ENCODE assay signal across 21 cellular contexts in the genomic region with DNA sequence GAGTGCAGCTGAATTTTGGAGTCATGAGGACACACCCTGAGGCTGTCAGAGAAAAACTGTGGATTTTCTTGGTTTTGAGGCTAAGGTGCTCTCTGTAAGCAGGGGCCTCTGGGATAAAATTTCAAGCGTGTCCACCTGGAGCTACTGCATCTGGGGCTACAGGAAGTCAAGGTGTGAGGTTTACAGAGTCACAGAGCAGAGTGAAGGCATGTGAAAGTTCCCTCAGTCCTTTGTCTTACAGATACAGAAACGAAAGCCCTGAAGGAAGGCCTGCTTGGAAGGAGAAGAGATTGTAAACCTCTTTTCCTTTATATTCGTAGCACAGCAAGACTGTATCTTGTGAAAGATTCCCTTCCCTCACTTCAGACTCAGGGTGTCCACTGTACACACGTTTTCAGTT.
DNase-seq lines count a peak whose midpoint lies in the region; ATAC-seq, FAIRE-seq and TF ChIP-seq lines count a peak whose summit lies in the region.
"Had no signal": no experiment of that assay in that cellular context is flagged by ENCODE, and none has a peak within 500 bp of the region (broad histone marks: within the 10 kb centered on the region; RNA-seq: fewer than 3 reads in every experiment).

No MANE protein-coding gene starts in this region.

- peaks cover 17% of the 10 kb centered on the region for H3K27me3 Mint-ChIP-seq in GM23338 (ENCODE audit: insufficient read depth, low read depth, poor library complexity)

- no peaks in the 10 kb centered on the region for H3K9me2 ChIP-seq in GM23338 (ENCODE audit: insufficient read depth)

- no peaks in the 10 kb centered on the region for H3K79me2 ChIP-seq in GM23338 (replicated peaks; ENCODE audit: insufficient read depth)

- no peaks in the 10 kb centered on the region for H3K36me3 ChIP-seq in GM23338 (ENCODE audit: insufficient read depth)
- H3K36me3 ChIP-seq in esophagus muscularis mucosa = no peaks in the 10 kb centered on the region
- no peaks in the 10 kb centered on the region for H3K36me3 ChIP-seq in neuronal stem cell (replicated peaks in 1 of 2; ENCODE audit: control insufficient read depth in 2 of 2, insufficient read depth in 2 of 2, low read length in 2 of 2)
- H3K36me3 ChIP-seq: BE2C had no signal

- no peak overlapping the region for H2BK12ac ChIP-seq in neuronal stem cell (ENCODE audit: low read length)

- no peak for FAIRE-seq in A549 (lab: Jason Lieb, UNC)
- FAIRE-seq: A204.1, GM12892, GM19239 had no signal

- no peak for TF ChIP-seq POLR2A in A549 (IDR thresholded peaks at IDR 0.05; ENCODE audit: low read length)
- no peak for TF ChIP-seq POLR2A in esophagus muscularis mucosa (IDR thresholded peaks at IDR 0.05; ENCODE audit: low read depth)

- H2AK5ac ChIP-seq in neuronal stem cell (ENCODE audit: low read depth, low read length) = no peak overlapping the region

- no peaks in the 10 kb centered on the region for H4K20me1 ChIP-seq in GM23338 (replicated peaks; ENCODE audit: insufficient read depth)

- H3K18ac ChIP-seq in neuronal stem cell (ENCODE audit: low read length) = no peak overlapping the region

- no peaks in the 10 kb centered on the region for H3F3A ChIP-seq in GM23338 (replicated peaks; ENCODE audit: low read depth)

- no peak for TF ChIP-seq CTCF in A549 (IDR thresholded peaks at IDR 0.05)
- TF ChIP-seq CTCF in GM23338 (conservative IDR thresholded peaks at IDR 0.05; ENCODE audit: low read depth in 2 of 2) = no peak
- no peak for TF ChIP-seq CTCF in esophagus muscularis mucosa (IDR thresholded peaks at IDR 0.05)

- H3K27ac ChIP-seq in A549 = peak overlapping the region; percentile 40 to 69; a peak in 5 of 6 replicates
- no peak overlapping the region for H3K27ac ChIP-seq in GM23338 (ENCODE audit: low read depth)
- H3K27ac ChIP-seq in esophagus muscularis mucosa (replicated peaks in 1 of 4) = no peak overlapping the region
- no peak overlapping the region for H3K27ac ChIP-seq in neuronal stem cell (replicated peaks; ENCODE audit: low read length)
- H3K27ac ChIP-seq: C4-2B, GM23248, HL-60 had no signal

- ATAC-seq in A549 = no peak
- peak; percentile 50 for ATAC-seq in GM23338
- ATAC-seq in HG03108 (IDR thresholded peaks at IDR 0.05; ENCODE audit: unreplicated experiment) = no peak
- ATAC-seq in GM18867 (IDR thresholded peaks at IDR 0.05; ENCODE audit: unreplicated experiment) = no peak

- H3K9me3 ChIP-seq in A549 (no peaks in the 10 kb centered on the region), esophagus muscularis mucosa (no peaks in the 10 kb centered on the region), neuronal stem cell (replicated peaks in 1 of 2; ENCODE audit: control insufficient read depth in 2 of 2, insufficient read depth in 1 of 2, low read depth in 1 of 2, low read length in 2 of 2) (peaks cover 0 to 1% of the 10 kb centered on the region in 2 donors)
- H3K9me3 ChIP-seq: BE2C had no signal

- 61% methylated on average over 4 of the region's 4 CpGs for WGBS in A549 (ENCODE audit: missing lambda C conversion rate)
- 89% methylated on average over 4 of the region's 4 CpGs for WGBS in esophagus muscularis mucosa
- no CpG with 5 or more reads among the region's 4 CpGs for WGBS in neuronal stem cell (ENCODE audit: extremely low coverage in 2 of 2, insufficient read length in 2 of 2, insufficient replicate concordance in 1 of 2), 2 donors

- intact Hi-C loops in esophagus muscularis mucosa (cut with DNase I) = no loop called here

- no peak overlapping the region for H3K14ac ChIP-seq in neuronal stem cell (ENCODE audit: low read length)

- H3K36me3 Mint-ChIP-seq in GM23338 (ENCODE audit: low read depth) = no peaks in the 10 kb centered on the region
- H3K36me3 Mint-ChIP-seq: CD4-positive, alpha-beta memory T cell had no signal

- no peaks in the 10 kb centered on the region for H3K9me3 Mint-ChIP-seq in GM23338
- H3K9me3 Mint-ChIP-seq: CD4-positive, alpha-beta memory T cell; H9 had no signal

- H3K27ac Mint-ChIP-seq in GM23338 = no peak overlapping the region
- H3K27ac Mint-ChIP-seq: CD4-positive, alpha-beta memory T cell; H9 had no signal

- TF ChIP-seq RAD21 in A549 (conservative IDR thresholded peaks at IDR 0.05 in 1 of 2, IDR thresholded peaks at IDR 0.05 in 1 of 2) = no peak

- peaks cover 30% of the 10 kb centered on the region for H3K4me1 Mint-ChIP-seq in GM23338
- H3K4me1 Mint-ChIP-seq: CD4-positive, alpha-beta memory T cell had no signal

- H3K27me3 ChIP-seq in GM23338 (ENCODE audit: insufficient read depth) = no peaks in the 10 kb centered on the region
- H3K27me3 ChIP-seq in esophagus muscularis mucosa = no peaks in the 10 kb centered on the region
- H3K27me3 ChIP-seq in neuronal stem cell (ENCODE audit: control insufficient read depth in 3 of 3, insufficient read depth in 3 of 3, low read depth in 1 of 3, low read length in 3 of 3) = no peaks in the 10 kb centered on the region
- H3K27me3 ChIP-seq: BE2C had no signal

- CTCF ChIA-PET in A549 (lab: Yijun Ruan, JAX) = no interaction called here

- H2BK120ac ChIP-seq in neuronal stem cell (ENCODE audit: low read depth, low read length) = no peak overlapping the region

- H3K9ac ChIP-seq in neuronal stem cell (ENCODE audit: low read depth, low read length, poor library complexity) = no peak overlapping the region
- H3K9ac ChIP-seq: GM23248 had no signal

- H3K4me2 ChIP-seq in A549 (no peak overlapping the region; the same call in 2 of the 3 replicates), GM23338 (no peak overlapping the region), neuronal stem cell (ENCODE audit: insufficient read depth, low read length, poor library complexity, severe bottlenecking) (no peak overlapping the region)

- no peak overlapping the region for H4K8ac ChIP-seq in neuronal stem cell (ENCODE audit: low read depth, low read length)

- peak overlapping the region; percentile 88 for H2AFZ ChIP-seq in GM23338
- no peak overlapping the region for H2AFZ ChIP-seq in neuronal stem cell (ENCODE audit: low read length)
- H2AFZ ChIP-seq: GM23248 had no signal

- POLR2A ChIA-PET in A549 (lab: Yijun Ruan, JAX) = no interaction called here

- H3K4me1 ChIP-seq in A549 (peaks cover 14% of the 10 kb centered on the region), GM23338 (ENCODE audit: insufficient read depth) (peaks cover 21% of the 10 kb centered on the region), esophagus muscularis mucosa (no peaks in the 10 kb centered on the region), neuronal stem cell (ENCODE audit: control insufficient read depth in 2 of 2, insufficient read depth in 1 of 2, low read depth in 1 of 2, low read length in 2 of 2) (peaks cover 28 to 32% of the 10 kb centered on the region in 2 donors)
- H3K4me1 ChIP-seq: BE2C had no signal

- H3K4me3 ChIP-seq in A549 (no peak overlapping the region), GM23338 (no peak overlapping the region), esophagus muscularis mucosa (no peak overlapping the region), neuronal stem cell (ENCODE audit: low read length in 2 of 2) (no peak overlapping the region)
- H3K4me3 ChIP-seq: GM23248 had no signal

- H2BK5ac ChIP-seq in neuronal stem cell (ENCODE audit: low read length) = no peak overlapping the region

- no peak for TF ChIP-seq EP300 in A549 (IDR thresholded peaks at IDR 0.05)
- TF ChIP-seq EP300 in esophagus muscularis mucosa (IDR thresholded peaks at IDR 0.05) = no peak

- H4K91ac ChIP-seq in neuronal stem cell (ENCODE audit: low read depth, low read length, poor library complexity) = no peak overlapping the region

- no peak overlapping the region for H3K4ac ChIP-seq in neuronal stem cell (ENCODE audit: low read length)

- no peak overlapping the region for H3K4me3 Mint-ChIP-seq in GM23338
- H3K4me3 Mint-ChIP-seq: CD4-positive, alpha-beta memory T cell; H9 had no signal

- DNase-seq in A549 (ENCODE audit: low read depth in 1 of 2, low spot score in 1 of 2) (no peak), GM23338 (ENCODE audit: low spot score) (peak; percentile 8), esophagus muscularis mucosa (ENCODE audit: extremely low spot score) (peak; percentile 66), neuronal stem cell (ENCODE audit: low spot score) (no peak), kidney tubule cell (ENCODE audit: low spot score) (no peak)
- DNase-seq: BE2C; CD4-positive, alpha-beta memory T cell; DMS79 treated with DMSO at 0.1 percent for 48 hours; EL; GDM1; GM23248; H9; IMR-90; KG1 had no signal

- H3K23ac ChIP-seq in neuronal stem cell (ENCODE audit: low read depth, low read length, poor library complexity) = no peak overlapping the region

- H2BK15ac ChIP-seq in neuronal stem cell (ENCODE audit: low read length) = peak overlapping the region; percentile 17

- H3K79me1 ChIP-seq in neuronal stem cell (ENCODE audit: low read depth, low read length) = no peaks in the 10 kb centered on the region

TF ChIP-seq in A549, 52 proteins besides CTCF, POLR2A, EP300 and RAD21:
- TF ChIP-seq CHD2 (IDR thresholded peaks at IDR 0.05; ENCODE audit: low read length, partially characterized antibody) = no peak
- TF ChIP-seq JUNB (IDR thresholded peaks at IDR 0.05) = no peak
- no peak for TF ChIP-seq POLR2AphosphoS2 (conservative IDR thresholded peaks at IDR 0.05; ENCODE audit: low read length)
- no peak for TF ChIP-seq RCOR1 (IDR thresholded peaks at IDR 0.05; ENCODE audit: low read depth, low read length)
- no peak for TF ChIP-seq EHMT2 (IDR thresholded peaks at IDR 0.05; ENCODE audit: low read depth)

Comparison
In these comparisons a context has a peak if more than half of its experiments do, and no peak if none do; other contexts are left out.
1. DNase-seq: peak in GM23338 (single experiment) and esophagus muscularis mucosa (single experiment); none in A549 (0 of 2), neuronal stem cell (single experiment) and kidney tubule cell (single experiment).
2. H3K27ac ChIP-seq: peak in A549 (2 of 2); none in GM23338 (single experiment), esophagus muscularis mucosa (0 of 4) and neuronal stem cell (single experiment).